1 cellular context compared by ENCODE assay signal in genomic region chr2:74756356-74756890, GRCh38.
TF ChIP-seq lines count a peak whose summit lies in the region.

No MANE protein-coding gene starts in this region.

TF ChIP-seq in HepG2, 621 proteins besides CTCF, POLR2A, EP300 and RAD21 (continued from another document):
- TF ChIP-seq ZSCAN5A (CRISPR knock-in tag; IDR thresholded peaks at IDR 0.05; ENCODE audit: borderline replicate concordance) (no peak; the same call in 1 of the 2 replicates), RBFOX2 (IDR thresholded peaks at IDR 0.05; ENCODE audit: low read depth, low read length) (no peak), ZNF644 (CRISPR knock-in tag; IDR thresholded peaks at IDR 0.05; ENCODE audit: low read depth) (peak; percentile 12; the same call in 1 of the 2 replicates), GFI1 (CRISPR knock-in tag; IDR thresholded peaks at IDR 0.05; ENCODE audit: borderline replicate concordance) (no peak), SP5 (CRISPR knock-in tag; IDR thresholded peaks at IDR 0.05; ENCODE audit: borderline replicate concordance, low read depth) (no peak; the same call in 1 of the 2 replicates), ZNF781 (CRISPR knock-in tag; IDR thresholded peaks at IDR 0.05; ENCODE audit: borderline replicate concordance, not compliant biosample characterization) (no peak), POLR2AphosphoS5 (IDR thresholded peaks at IDR 0.05; ENCODE audit: low read depth, low read length) (no peak), RARG (CRISPR knock-in tag; IDR thresholded peaks at IDR 0.05; ENCODE audit: low read depth) (no peak), ZBED4 (CRISPR knock-in tag; IDR thresholded peaks at IDR 0.05; ENCODE audit: borderline replicate concordance) (no peak), ZNF430 (CRISPR knock-in tag; IDR thresholded peaks at IDR 0.05) (no peak), MXD1 (CRISPR knock-in tag; IDR thresholded peaks at IDR 0.05) (no peak), TBX3 (IDR thresholded peaks at IDR 0.05; ENCODE audit: borderline replicate concordance) (no peak), DNMT3B (CRISPR knock-in tag; conservative IDR thresholded peaks at IDR 0.05) (no peak), ELF1 (CRISPR knock-in tag; IDR thresholded peaks at IDR 0.05) (0 out of 2 replicates have a peak, but pooled peaks have one; percentile 31), ZNF546 (CRISPR knock-in tag; conservative IDR thresholded peaks at IDR 0.05) (no peak), FOXA3 (CRISPR knock-in tag; IDR thresholded peaks at IDR 0.05) (peak; percentile 76), NR2F6 (IDR thresholded peaks at IDR 0.05) (0 out of 2 replicates have a peak, but pooled peaks have one; percentile 15), NR2F6 (CRISPR knock-in tag; IDR thresholded peaks at IDR 0.05) (peak; percentile 43), NCOA5 (CRISPR knock-in tag; IDR thresholded peaks at IDR 0.05) (no peak), ZNF749 (CRISPR knock-in tag; IDR thresholded peaks at IDR 0.05; ENCODE audit: borderline replicate concordance) (no peak), ZNF547 (CRISPR knock-in tag; IDR thresholded peaks at IDR 0.05) (0 out of 2 replicates have a peak, but pooled peaks have one; percentile 17), SKIL (CRISPR knock-in tag; IDR thresholded peaks at IDR 0.05; ENCODE audit: borderline replicate concordance) (0 out of 2 replicates have a peak, but pooled peaks have one; percentile 56), ZNF564 (CRISPR knock-in tag; IDR thresholded peaks at IDR 0.05) (no peak), ZBTB39 (CRISPR knock-in tag; IDR thresholded peaks at IDR 0.05) (peak; percentile 59; the same call in 1 of the 2 replicates), MIXL1 (CRISPR knock-in tag; IDR thresholded peaks at IDR 0.05) (peak; percentile 52)
- TF ChIP-seq, protein P1, sequence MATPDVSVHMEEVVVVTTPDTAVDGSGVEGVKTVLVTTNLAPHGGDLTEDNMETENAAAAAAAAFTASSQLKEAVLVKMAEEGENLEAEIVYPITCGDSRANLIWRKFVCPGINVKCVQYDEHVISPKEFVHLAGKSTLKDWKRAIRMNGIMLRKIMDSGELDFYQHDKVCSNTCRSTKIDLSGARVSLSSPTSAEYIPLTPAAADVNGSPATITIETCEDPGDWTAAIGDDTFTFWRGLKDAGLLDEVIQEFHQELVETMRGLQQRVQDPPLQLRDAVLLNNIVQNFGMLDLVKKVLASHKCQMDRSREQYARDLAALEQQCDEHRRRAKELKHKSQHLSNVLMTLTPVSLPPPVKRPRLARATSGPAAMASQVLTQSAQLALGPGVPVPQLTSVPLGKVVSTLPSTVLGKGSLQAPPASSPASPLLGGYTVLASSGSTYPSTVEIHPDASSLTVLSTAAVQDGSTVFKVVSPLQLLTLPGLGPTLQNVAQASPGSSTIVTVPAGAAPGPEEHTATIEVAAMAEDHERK (CRISPR knock-in tag; IDR thresholded peaks at IDR 0.05; ENCODE audit: low read depth), result no peak
- TF ChIP-seq, protein P2, sequence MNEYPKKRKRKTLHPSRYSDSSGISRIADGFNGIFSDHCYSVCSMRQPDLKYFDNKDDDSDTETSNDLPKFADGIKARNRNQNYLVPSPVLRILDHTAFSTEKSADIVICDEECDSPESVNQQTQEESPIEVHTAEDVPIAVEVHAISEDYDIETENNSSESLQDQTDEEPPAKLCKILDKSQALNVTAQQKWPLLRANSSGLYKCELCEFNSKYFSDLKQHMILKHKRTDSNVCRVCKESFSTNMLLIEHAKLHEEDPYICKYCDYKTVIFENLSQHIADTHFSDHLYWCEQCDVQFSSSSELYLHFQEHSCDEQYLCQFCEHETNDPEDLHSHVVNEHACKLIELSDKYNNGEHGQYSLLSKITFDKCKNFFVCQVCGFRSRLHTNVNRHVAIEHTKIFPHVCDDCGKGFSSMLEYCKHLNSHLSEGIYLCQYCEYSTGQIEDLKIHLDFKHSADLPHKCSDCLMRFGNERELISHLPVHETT (CRISPR knock-in tag; conservative IDR thresholded peaks at IDR 0.05), result no peak
- TF ChIP-seq, protein P3, sequence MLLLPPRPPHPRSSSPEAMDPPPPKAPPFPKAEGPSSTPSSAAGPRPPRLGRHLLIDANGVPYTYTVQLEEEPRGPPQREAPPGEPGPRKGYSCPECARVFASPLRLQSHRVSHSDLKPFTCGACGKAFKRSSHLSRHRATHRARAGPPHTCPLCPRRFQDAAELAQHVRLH (CRISPR knock-in tag; IDR thresholded peaks at IDR 0.05; ENCODE audit: borderline replicate concordance, low read depth), result no peak
- TF ChIP-seq, protein P4, sequence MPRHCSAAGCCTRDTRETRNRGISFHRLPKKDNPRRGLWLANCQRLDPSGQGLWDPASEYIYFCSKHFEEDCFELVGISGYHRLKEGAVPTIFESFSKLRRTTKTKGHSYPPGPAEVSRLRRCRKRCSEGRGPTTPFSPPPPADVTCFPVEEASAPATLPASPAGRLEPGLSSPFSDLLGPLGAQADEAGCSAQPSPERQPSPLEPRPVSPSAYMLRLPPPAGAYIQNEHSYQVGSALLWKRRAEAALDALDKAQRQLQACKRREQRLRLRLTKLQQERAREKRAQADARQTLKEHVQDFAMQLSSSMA (CRISPR knock-in tag; IDR thresholded peaks at IDR 0.05), result no peak
- TF ChIP-seq, protein P5, sequence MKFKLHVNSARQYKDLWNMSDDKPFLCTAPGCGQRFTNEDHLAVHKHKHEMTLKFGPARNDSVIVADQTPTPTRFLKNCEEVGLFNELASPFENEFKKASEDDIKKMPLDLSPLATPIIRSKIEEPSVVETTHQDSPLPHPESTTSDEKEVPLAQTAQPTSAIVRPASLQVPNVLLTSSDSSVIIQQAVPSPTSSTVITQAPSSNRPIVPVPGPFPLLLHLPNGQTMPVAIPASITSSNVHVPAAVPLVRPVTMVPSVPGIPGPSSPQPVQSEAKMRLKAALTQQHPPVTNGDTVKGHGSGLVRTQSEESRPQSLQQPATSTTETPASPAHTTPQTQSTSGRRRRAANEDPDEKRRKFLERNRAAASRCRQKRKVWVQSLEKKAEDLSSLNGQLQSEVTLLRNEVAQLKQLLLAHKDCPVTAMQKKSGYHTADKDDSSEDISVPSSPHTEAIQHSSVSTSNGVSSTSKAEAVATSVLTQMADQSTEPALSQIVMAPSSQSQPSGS (CRISPR knock-in tag; IDR thresholded peaks at IDR 0.05), result 0 out of 2 replicates have a peak, but pooled peaks have one; percentile 17
